8 cellular contexts compared by ENCODE assay signal in the genomic region with DNA sequence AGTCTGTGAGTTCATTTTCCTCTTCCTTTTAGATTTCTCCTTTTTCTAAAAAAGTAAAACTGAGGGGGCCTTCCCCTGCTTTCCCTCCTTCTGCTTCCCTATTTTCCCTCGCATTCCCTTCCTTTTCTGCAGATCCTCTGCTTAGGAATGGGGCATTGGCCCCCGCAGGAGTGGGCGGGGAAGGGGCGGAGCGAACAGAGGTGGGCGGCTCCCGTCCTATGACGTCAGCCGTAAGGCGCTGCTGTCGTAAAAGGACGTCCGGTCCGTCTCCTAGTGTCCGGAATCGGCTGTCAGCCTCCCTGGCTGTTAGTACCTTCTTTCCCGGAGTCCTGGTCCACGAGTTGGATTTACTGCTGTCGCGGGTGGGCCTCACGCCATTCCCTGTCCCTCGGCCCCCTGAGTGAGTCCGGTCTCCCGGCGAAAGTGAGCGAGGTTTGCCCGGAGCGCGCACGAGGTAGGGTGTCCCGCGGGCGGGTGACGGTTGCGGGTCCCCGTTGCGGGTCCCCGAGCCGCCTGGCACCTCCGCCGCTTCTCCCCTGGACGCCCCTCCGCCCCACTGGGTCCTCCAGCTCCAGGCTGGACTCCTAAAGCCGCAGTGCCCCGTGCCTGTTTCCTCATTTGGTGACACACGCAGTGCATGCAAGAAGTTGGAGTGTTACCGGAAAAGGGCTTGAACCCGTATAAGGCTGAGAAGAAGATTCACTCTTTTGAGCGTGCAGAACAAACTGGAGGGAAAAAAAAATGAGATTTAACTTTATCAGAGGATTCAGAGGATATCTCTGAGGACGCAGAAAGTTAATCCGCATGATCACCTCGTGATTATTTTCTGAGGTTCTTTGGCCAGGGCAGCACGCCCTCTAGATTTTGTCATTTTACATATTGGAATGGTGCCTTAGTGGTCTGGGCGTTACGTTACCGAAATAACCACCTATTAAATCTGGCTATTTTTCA. TPM values are rescaled to one million over a fixed set of nuclear protein-coding genes. Genes with fewer than 3 reads are reported as not detected.
DNase-seq lines count a peak whose midpoint lies in the region; ATAC-seq and TF ChIP-seq lines count a peak whose summit lies in the region.

A gene (plus strand): TSS at position 241 of the 951 bp plus-strand sequence. CDS start 1,477 bp downstream, outside the sequence.

- DNase-seq in GM04504 (ENCODE audit: low read depth) (peak; percentile 84), H9 (peak; percentile 91), M059J (ENCODE audit: low read depth) (peak; percentile 77), globus pallidus (ENCODE audit: low spot score) (peak; percentile 89), nucleus accumbens (lab: John Stamatoyannopoulos, UW) (peak; percentile 49 to 95 (median 88)), suprapubic skin (ENCODE audit: low spot score in 2 of 2) (peak; percentile 92 to 93)

- peak within 1 kb of the TSS; percentile 70 to 96 (median 80); a peak in 6 of 7 replicates for H3K27ac Mint-ChIP-seq in H9
- H3K27ac Mint-ChIP-seq in activated naive CD4-positive, alpha-beta T cell treated with anti-CD3 and anti-CD28 coated beads, Interleukin-2, amount 50 U/mL, for 24 hours, result peak within 1 kb of the TSS; percentile 98

- H2BK15ac ChIP-seq in H9 (ENCODE audit: low read depth, low read length), result no peak within 1 kb of the TSS

- H3K36me3 ChIP-seq in suprapubic skin, result peaks cover 4% of the 10 kb centered on the region

- WGBS in H9 (ENCODE audit: extremely low coverage, insufficient read length, low lambda C conversion rate), result no CpG with 5 or more reads among the region's 56 CpGs
- WGBS in suprapubic skin, result under 1% methylated on average over 56 of the region's 56 CpGs

- H3K23ac ChIP-seq in H9 (ENCODE audit: insufficient read length, low read depth, low read length), result no peak within 1 kb of the TSS

- no peak within 1 kb of the TSS for H4K91ac ChIP-seq in H9 (ENCODE audit: insufficient read length, low read depth, low read length)

- peak within 1 kb of the TSS; percentile 71 for H3K9ac ChIP-seq in H9 (ENCODE audit: extremely low read depth, insufficient read length, low read length)

- peaks cover 5 to 24% (median 21%) of the 10 kb centered on the region in 3 experiments; a peak in 6 of 7 replicates for H3K36me3 Mint-ChIP-seq in H9 (ENCODE audit: insufficient read depth in 1 of 3, low read depth in 3 of 3)
- H3K36me3 Mint-ChIP-seq in activated naive CD4-positive, alpha-beta T cell treated with anti-CD3 and anti-CD28 coated beads, Interleukin-2, amount 50 U/mL, for 24 hours, result peaks cover 11% of the 10 kb centered on the region

- peaks cover 4% of the 10 kb centered on the region for H3K79me1 ChIP-seq in H9 (ENCODE audit: insufficient read depth, low read depth, low read length, poor library complexity, severe bottlenecking)

- H3T11ph ChIP-seq in H9 (ENCODE audit: low read length), result no peak within 1 kb of the TSS

- no peak within 1 kb of the TSS for H2BK20ac ChIP-seq in H9 (ENCODE audit: low read depth, low read length, poor library complexity, severe bottlenecking)

- TF ChIP-seq CTCF in H9 (conservative IDR thresholded peaks at IDR 0.05) (peak; percentile 21; the same call in 2 of the 3 replicates), suprapubic skin (IDR thresholded peaks at IDR 0.05) (no peak)

- H2BK12ac ChIP-seq in H9 (ENCODE audit: insufficient read length, low read depth, low read length), result no peak within 1 kb of the TSS

- peak; percentile 94 for ATAC-seq in SK-N-SH treated with all-trans-retinoic acid at 6 μM for 48 hours

- peaks cover 16 to 21% of the 10 kb centered on the region in 2 experiments for H3K4me1 Mint-ChIP-seq in H9
- H3K4me1 Mint-ChIP-seq in activated naive CD4-positive, alpha-beta T cell treated with anti-CD3 and anti-CD28 coated beads, Interleukin-2, amount 50 U/mL, for 24 hours, result peaks cover 54% of the 10 kb centered on the region

- H3K4me1 ChIP-seq in H9 (ENCODE audit: insufficient read depth, low read length) (no peaks in the 10 kb centered on the region), suprapubic skin (peaks cover 25% of the 10 kb centered on the region)

- H3K27ac ChIP-seq in H9 (ENCODE audit: insufficient read length, low read depth, low read length) (no peak within 1 kb of the TSS), suprapubic skin (peak within 1 kb of the TSS; percentile 99)

- TF ChIP-seq EP300 in suprapubic skin (IDR thresholded peaks at IDR 0.05), result no peak

- no peak within 1 kb of the TSS for H3K4ac ChIP-seq in H9 (ENCODE audit: low read depth, low read length)

- no peak within 1 kb of the TSS for H3K56ac ChIP-seq in H9 (ENCODE audit: insufficient read length, low read depth, low read length)

- no peaks in the 10 kb centered on the region for H4K20me1 ChIP-seq in H9 (ENCODE audit: control insufficient read depth, insufficient read depth, insufficient read length)

- H3K23me2 ChIP-seq in H9 (ENCODE audit: insufficient read length, low read depth, low read length, poor library complexity, severe bottlenecking), result no peaks in the 10 kb centered on the region

- peak within 1 kb of the TSS; percentile 39; the same call in 1 of the 2 replicates for H3K14ac ChIP-seq in H9 (ENCODE audit: insufficient read depth, low read length)

- peak within 1 kb of the TSS; percentile 54 for H3K4me2 ChIP-seq in H9 (ENCODE audit: insufficient read depth, insufficient read length, low read length)

- H3K4me3 Mint-ChIP-seq in H9, result peak within 1 kb of the TSS; percentile 95 to 98
- H3K4me3 Mint-ChIP-seq in activated naive CD4-positive, alpha-beta T cell treated with anti-CD3 and anti-CD28 coated beads, Interleukin-2, amount 50 U/mL, for 24 hours, result peak within 1 kb of the TSS; percentile 98

- peak; percentile 56 to 76 for TF ChIP-seq POLR2A in suprapubic skin (IDR thresholded peaks at IDR 0.05)

- peak within 1 kb of the TSS; percentile 25 for H2AFZ ChIP-seq in H9 (ENCODE audit: low read length)

- H3K27me3 ChIP-seq in H9 (ENCODE audit: insufficient read depth, low read length) (no peaks in the 10 kb centered on the region), suprapubic skin (no peaks in the 10 kb centered on the region)

- no peak within 1 kb of the TSS for H3K18ac ChIP-seq in H9 (ENCODE audit: insufficient read length, low read depth, low read length)

- H3K79me2 ChIP-seq in H9 (ENCODE audit: insufficient read depth, low read length), result no peaks in the 10 kb centered on the region

- H3K9me3 Mint-ChIP-seq in H9, result no peaks in the 10 kb centered on the region
- H3K9me3 Mint-ChIP-seq in activated naive CD4-positive, alpha-beta T cell treated with anti-CD3 and anti-CD28 coated beads, Interleukin-2, amount 50 U/mL, for 24 hours, result no peaks in the 10 kb centered on the region

- no peak within 1 kb of the TSS for H4K5ac ChIP-seq in H9 (ENCODE audit: insufficient read length, low read depth, low read length)

- H3K9me3 ChIP-seq in H9 (ENCODE audit: control insufficient read depth, low read depth, low read length), result no peaks in the 10 kb centered on the region
- no peaks in the 10 kb centered on the region for H3K9me3 ChIP-seq in suprapubic skin

- peaks cover 2% of the 10 kb centered on the region for H3K27me3 Mint-ChIP-seq in H9 (ENCODE audit: low read depth)
- peaks cover 4% of the 10 kb centered on the region for H3K27me3 Mint-ChIP-seq in activated naive CD4-positive, alpha-beta T cell treated with anti-CD3 and anti-CD28 coated beads, Interleukin-2, amount 50 U/mL, for 24 hours

- H3K4me3 ChIP-seq in suprapubic skin, result peak within 1 kb of the TSS; percentile 99

- no peak within 1 kb of the TSS for H2BK120ac ChIP-seq in H9 (ENCODE audit: low read depth, low read length, poor library complexity, severe bottlenecking)

- no peak within 1 kb of the TSS for H4K8ac ChIP-seq in H9 (replicated peaks; ENCODE audit: insufficient read length, low read depth, low read length)

- H2BK5ac ChIP-seq in H9 (ENCODE audit: insufficient read length, low read length), result no peak within 1 kb of the TSS

- H2AK5ac ChIP-seq in H9 (ENCODE audit: insufficient read length, low read length), result no peak within 1 kb of the TSS

TF ChIP-seq in SK-N-SH treated with all-trans-retinoic acid at 6 μM for 48 hours, 23 proteins besides CTCF, POLR2A, EP300 and RAD21:
- no peak for TF ChIP-seq TOX (CRISPR knock-in tag; IDR thresholded peaks at IDR 0.05; ENCODE audit: borderline replicate concordance)
- peak; percentile 68; the same call in 1 of the 2 replicates for TF ChIP-seq ZFP30 (CRISPR knock-in tag; IDR thresholded peaks at IDR 0.05)

RNA-seq across cellular contexts. Expression of the gene that starts here (rescaled TPM):
- total RNA-seq in H9 (2021) (31.9 and 32.6 TPM in 2 replicates), suprapubic skin (10 to 100 TPM; 14.3 to 17.9 (median 16.5) TPM)
- total RNA-seq in M059J (2014; rRNA removed; shearing (Covaris generic)), result 28.1 and 30.4 TPM in 2 replicates
